18 cellular contexts compared by ENCODE assay signal in the genomic region with DNA sequence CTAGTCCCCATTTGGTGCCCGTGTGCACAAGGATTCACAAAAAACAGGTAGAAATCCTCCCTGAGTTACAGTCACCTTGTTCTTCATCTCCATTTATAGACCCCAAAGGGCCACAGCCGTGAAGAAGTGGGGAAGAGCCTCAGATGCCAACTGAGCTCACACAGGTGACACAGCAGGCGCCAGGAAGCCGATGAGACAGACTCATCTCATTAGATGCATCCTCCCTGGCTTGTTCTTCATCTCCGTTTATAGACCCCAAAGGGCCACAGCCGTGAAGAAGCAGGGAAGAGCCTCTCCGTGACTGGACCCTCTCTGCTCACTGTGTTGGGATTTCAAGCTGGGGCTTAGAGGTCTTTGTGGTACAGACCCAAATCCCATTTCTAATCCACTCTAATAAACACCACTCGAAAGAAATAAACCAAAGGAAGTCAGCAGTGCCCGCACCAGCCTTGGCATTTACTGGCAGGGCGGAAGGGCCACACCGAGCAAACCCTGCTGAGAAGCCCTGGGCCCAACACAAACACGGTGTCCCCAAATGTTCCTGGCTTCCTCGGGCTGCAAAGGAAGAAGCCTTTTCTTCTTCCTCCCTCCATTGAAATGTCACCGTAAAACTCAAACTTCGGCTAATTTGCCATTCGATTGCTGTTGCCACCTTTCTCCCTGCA. TPM values are rescaled to one million over a fixed set of nuclear protein-coding genes. Genes with fewer than 3 reads are reported as not detected.
A peak's percentile ranks its signal among the peaks of the same experiment; 100 is the strongest.
DNase-seq lines count a peak whose midpoint lies in the region; ATAC-seq, FAIRE-seq and TF ChIP-seq lines count a peak whose summit lies in the region.
"Had no signal": no experiment of that assay in that cellular context is flagged by ENCODE, and none has a peak within 500 bp of the region (broad histone marks: within the 10 kb centered on the region; RNA-seq: fewer than 3 reads in every experiment).

No MANE protein-coding gene starts in this region.

- FAIRE-seq in HepG2 (lab: Jason Lieb, UNC) = no peak
- FAIRE-seq in kidney (lab: Jason Lieb, UNC) = no peak
- FAIRE-seq: GM12892, H54 had no signal

- no TSS peak for BruUV-seq in HepG2 (replicated peaks; lab: Mats Ljungman, UMichigan)

- no peak for TF ChIP-seq CTCF in right lobe of liver (IDR thresholded peaks at IDR 0.05)
- no peak for TF ChIP-seq CTCF in HepG2 (CRISPR knock-in tag; IDR thresholded peaks at IDR 0.05)
- TF ChIP-seq CTCF in kidney (IDR thresholded peaks at IDR 0.05; ENCODE audit: borderline replicate concordance, extremely low read depth, insufficient read depth) = no peak
- TF ChIP-seq CTCF in smooth muscle cell (IDR thresholded peaks at IDR 0.05; ENCODE audit: borderline replicate concordance, insufficient read depth, poor library complexity, severe bottlenecking) = no peak
- no peak for TF ChIP-seq CTCF in RWPE1 (conservative IDR thresholded peaks at IDR 0.05; ENCODE audit: low read depth)

- H3K4me2 ChIP-seq in HepG2 (ENCODE audit: low read depth, low read length) (no peak overlapping the region), smooth muscle cell (peak overlapping the region; percentile 3)

- H3K27ac ChIP-seq in right lobe of liver (no peak overlapping the region), HepG2 (ENCODE audit: extremely low read length, insufficient read depth, low read length) (no peak overlapping the region), kidney (ENCODE audit: low read depth in 2 of 2, low read length in 2 of 2) (no peak overlapping the region), smooth muscle cell (ENCODE audit: low read depth) (no peak overlapping the region), RWPE1 (no peak overlapping the region)

- peaks cover 3% of the 10 kb centered on the region for H3F3A ChIP-seq in smooth muscle cell (ENCODE audit: low read depth)

- no peak for TF ChIP-seq RAD21 in HepG2 (CRISPR knock-in tag; IDR thresholded peaks at IDR 0.05)

- in situ Hi-C loops in HepG2 (cut with HindIII; ENCODE audit: extremely low pct_ligation_motif_present, low pct_unique_long_range_greater_than_20kb) = no loop called here

- POLR2A ChIA-PET in HepG2 (lab: Yijun Ruan, JAX) (no interaction called here), RWPE1 (lab: Yijun Ruan, JAX; ENCODE audit: low non-redundant PET) (no interaction called here)

- DNase-seq in right lobe of liver = peak; percentile 3 to 28 (median 14)
- DNase-seq in HepG2 (ENCODE audit: low spot score) = no peak
- peak; percentile 17 for DNase-seq in kidney
- DNase-seq in smooth muscle cell (lab: John Stamatoyannopoulos, UW; ENCODE audit: unreplicated experiment) = no peak
- no peak for DNase-seq in RWPE1 (ENCODE audit: low spot score)
- DNase-seq in stimulated activated CD4-positive, alpha-beta T cell treated with anti-CD3 and anti-CD28 coated beads, Interleukin-4, amount 100 ng/mL, for 4 hours = no peak
- no peak for DNase-seq in occipital lobe (lab: John Stamatoyannopoulos, UW)
- DNase-seq: AML-193, COR-L47, DMS153, HFFc6, NCI-H1048, NCI-H510A treated with DMSO at 0.1 percent for 48 hours, SHP77 treated with DMSO at 0.1 percent for 48 hours had no signal

- H3K9ac ChIP-seq in HepG2 (ENCODE audit: insufficient read depth, low read depth, low read length) = no peak overlapping the region
- no peak overlapping the region for H3K9ac ChIP-seq in kidney (ENCODE audit: low read length in 2 of 2)
- H3K9ac ChIP-seq in smooth muscle cell (ENCODE audit: low read depth) = no peak overlapping the region

- H3K27me3 ChIP-seq in right lobe of liver (no peaks in the 10 kb centered on the region), HepG2 (ENCODE audit: control insufficient read depth in 1 of 2, insufficient read depth in 2 of 2, low read length in 2 of 2) (no peaks in the 10 kb centered on the region), smooth muscle cell (ENCODE audit: low read depth) (no peaks in the 10 kb centered on the region)

- H3K36me3 ChIP-seq in right lobe of liver = no peaks in the 10 kb centered on the region
- H3K36me3 ChIP-seq in HepG2 (replicated peaks in 1 of 2; ENCODE audit: control insufficient read depth in 1 of 2, insufficient read depth in 2 of 2, low read length in 2 of 2) = no peaks in the 10 kb centered on the region
- no peaks in the 10 kb centered on the region for H3K36me3 ChIP-seq in kidney (ENCODE audit: control insufficient read depth in 1 of 2, insufficient read depth in 2 of 2, low read length in 2 of 2)
- no peaks in the 10 kb centered on the region for H3K36me3 ChIP-seq in smooth muscle cell (ENCODE audit: low read depth)

- no peak for ATAC-seq in right lobe of liver
- ATAC-seq in HepG2 = no peak
- ATAC-seq: Panc1 had no signal

- H4K20me1 ChIP-seq in HepG2 (ENCODE audit: insufficient read depth, low read length) (no peaks in the 10 kb centered on the region), smooth muscle cell (ENCODE audit: low read depth) (no peaks in the 10 kb centered on the region)

- H3K79me2 ChIP-seq in HepG2 (ENCODE audit: insufficient read depth, low read length) (no peaks in the 10 kb centered on the region), smooth muscle cell (ENCODE audit: low read depth) (no peaks in the 10 kb centered on the region)

- WGBS in right lobe of liver (ENCODE audit: insufficient coverage, low coverage, low lambda C conversion rate, missing lambda C conversion rate) = 96% methylated on average over 11 of the region's 16 CpGs
- 91% methylated on average over 14 of the region's 16 CpGs for WGBS in HepG2 (ENCODE audit: low lambda C conversion rate)
- 71% methylated on average over 16 of the region's 16 CpGs for WGBS in smooth muscle cell (ENCODE audit: low lambda C conversion rate)

- H3K9me3 ChIP-seq in right lobe of liver = no peaks in the 10 kb centered on the region
- no peaks in the 10 kb centered on the region for H3K9me3 ChIP-seq in HepG2 (ENCODE audit: low read length)
- H3K9me3 ChIP-seq in kidney (ENCODE audit: control insufficient read depth in 1 of 2, low read length in 2 of 2) = no peaks in the 10 kb centered on the region
- H3K9me3 ChIP-seq in smooth muscle cell (replicated peaks; ENCODE audit: low read depth) = no peaks in the 10 kb centered on the region

- no peaks in the 10 kb centered on the region for H3K4me1 ChIP-seq in right lobe of liver
- H3K4me1 ChIP-seq in HepG2 (ENCODE audit: insufficient read depth, low read length) = no peaks in the 10 kb centered on the region
- no peaks in the 10 kb centered on the region for H3K4me1 ChIP-seq in kidney (ENCODE audit: control insufficient read depth in 1 of 2, insufficient read depth in 1 of 2, low read depth in 1 of 2, low read length in 2 of 2)
- peaks cover 9% of the 10 kb centered on the region for H3K4me1 ChIP-seq in smooth muscle cell (ENCODE audit: low read depth)

- no peak overlapping the region for H2AFZ ChIP-seq in HepG2 (ENCODE audit: low read length)
- no peak overlapping the region for H2AFZ ChIP-seq in smooth muscle cell (ENCODE audit: low read depth)

- intact Hi-C loops in right lobe of liver (cut with DNase I) (no loop called here), HepG2 (cut with micrococcal nuclease; ENCODE audit: unreplicated experiment) (no loop called here), kidney (cut with DNase I) (no loop called here)

- TF ChIP-seq EP300 in HepG2 (IDR thresholded peaks at IDR 0.05; ENCODE audit: low read depth in 2 of 2, low read length in 2 of 2) = no peak
- no peak for TF ChIP-seq EP300 in HepG2 (CRISPR knock-in tag; IDR thresholded peaks at IDR 0.05; ENCODE audit: borderline replicate concordance)

- H3K4me3 ChIP-seq in right lobe of liver (no peak overlapping the region), HepG2 (replicated peaks in 1 of 3; ENCODE audit: insufficient read depth in 1 of 3, low read depth in 2 of 3, low read length in 3 of 3) (no peak overlapping the region), kidney (ENCODE audit: low read length in 2 of 2) (no peak overlapping the region), smooth muscle cell (no peak overlapping the region)

- CTCF ChIA-PET in HepG2 (lab: Yijun Ruan, JAX; ENCODE audit: low intra/inter-chr PET ratio, low total read pairs) = no interaction called here
- CTCF ChIA-PET in RWPE1 (lab: Yijun Ruan, JAX) = no interaction called here

- TF ChIP-seq POLR2A in right lobe of liver (IDR thresholded peaks at IDR 0.05) (no peak), HepG2 (IDR thresholded peaks at IDR 0.05; ENCODE audit: insufficient read depth in 1 of 2, low read depth in 2 of 2, low read length in 2 of 2) (no peak)

TF ChIP-seq in HepG2, 621 proteins besides CTCF, POLR2A, EP300 and RAD21:
- TF ChIP-seq ZNF17 (CRISPR knock-in tag; IDR thresholded peaks at IDR 0.05) = no peak

RNA-seq across cellular contexts. Expression of a gene that starts 44.8 kb away (rescaled TPM):
- total RNA-seq in right lobe of liver = 1 to 10 TPM in 2 of 6 experiments, under 1 TPM in 4; 0.40 to 1.7 (median 0.91) TPM
- total RNA-seq in HepG2 (2016; rRNA removed; fragmentation: Illumina TruSeq; extraction: Trizol) = 0.22 TPM in 1 of 2 replicates, not detected in the other
- total RNA-seq in HepG2 (2016; cell fraction: cytosol; rRNA removed; fragmentation: Illumina TruSeq; extraction: Trizol; ENCODE audit: low read depth) = 0.09 and 0.30 TPM in 2 replicates
- total RNA-seq in HepG2 (2016; cell fraction: insoluble cytoplasmic fraction; rRNA removed; fragmentation: Illumina TruSeq; extraction: Trizol) = 0.04 TPM in 1 of 2 replicates, not detected in the other
- total RNA-seq in HepG2 (2016; cell fraction: membrane; rRNA removed; fragmentation: Illumina TruSeq; extraction: Trizol) = 0.06 and 0.38 TPM in 2 replicates
- total RNA-seq in HepG2 (2016; cell fraction: nucleus; rRNA removed; fragmentation: Illumina TruSeq; extraction: Trizol) = 0.06 TPM in 1 of 2 replicates, not detected in the other
- polyA plus RNA-seq in HepG2 (2011; rRNA removed) = 0.09 and 0.77 TPM in 2 replicates
- polyA plus RNA-seq in HepG2 (2011; cell fraction: cytosol; rRNA removed) = 0.21 and 0.25 TPM in 2 replicates
- 0.31 and 0.33 TPM in 2 replicates for polyA plus RNA-seq in HepG2 (2011; cell fraction: nucleus; rRNA removed)
- polyA plus RNA-seq in HepG2 (2012) = 0.05 and 0.23 TPM in 2 replicates
- polyA plus RNA-seq in HepG2 (2016; cell fraction: cytosol; fragmentation: Illumina TruSeq; extraction: Trizol; ENCODE audit: low read depth) = 0.08 and 0.34 TPM in 2 replicates
- not detected in 2 replicates for polyA plus RNA-seq in HepG2 (2016; cell fraction: insoluble cytoplasmic fraction; fragmentation: Illumina TruSeq; extraction: Trizol; ENCODE audit: low read depth)
- polyA plus RNA-seq in HepG2 (2016; cell fraction: membrane; fragmentation: Illumina TruSeq; extraction: Trizol; ENCODE audit: low read depth) = 0.33 TPM in 1 of 2 replicates, not detected in the other
- 0.22 and 0.36 TPM in 2 replicates for polyA plus RNA-seq in HepG2 (2016; cell fraction: nucleus; fragmentation: Illumina TruSeq; extraction: Trizol; ENCODE audit: insufficient read depth, low read depth)
- polyA minus RNA-seq in HepG2 (2011; rRNA and poly(A)+ RNA removed; ENCODE audit: low replicate concordance) = 0.08 TPM in 1 of 2 replicates, not detected in the other
- 0.40 TPM in 1 of 2 replicates, not detected in the other for polyA minus RNA-seq in HepG2 (2011; cell fraction: cytosol; rRNA and poly(A)+ RNA removed)
- polyA minus RNA-seq in HepG2 (2011; cell fraction: nucleus; rRNA and poly(A)+ RNA removed) = 0.13 TPM in 1 of 2 replicates, not detected in the other
- 21.6 TPM for total RNA-seq in kidney
- 4.2 TPM for polyA plus RNA-seq in kidney (ENCODE audit: insufficient read depth, low read depth, low replicate concordance)
- total RNA-seq in smooth muscle cell = 0.27 TPM in 2 replicates
- polyA plus RNA-seq in smooth muscle cell = 0.24 and 0.48 TPM in 2 replicates
- total RNA-seq in occipital lobe = 15.6 TPM
- total RNA-seq: HFFc6, MCF 10A had no signal

Comparison
In these comparisons a context has a peak if more than half of its experiments do, and no peak if none do; other contexts are left out.
1. DNase-seq: peak in right lobe of liver (3 of 3) and kidney (single experiment); none in HepG2 (single experiment), smooth muscle cell (single experiment), RWPE1 (single experiment), stimulated activated CD4-positive, alpha-beta T cell treated with anti-CD3 and anti-CD28 coated beads, Interleukin-4, amount 100 ng/mL, for 4 hours (0 of 2) and occipital lobe (single experiment).